In the genomic region with DNA sequence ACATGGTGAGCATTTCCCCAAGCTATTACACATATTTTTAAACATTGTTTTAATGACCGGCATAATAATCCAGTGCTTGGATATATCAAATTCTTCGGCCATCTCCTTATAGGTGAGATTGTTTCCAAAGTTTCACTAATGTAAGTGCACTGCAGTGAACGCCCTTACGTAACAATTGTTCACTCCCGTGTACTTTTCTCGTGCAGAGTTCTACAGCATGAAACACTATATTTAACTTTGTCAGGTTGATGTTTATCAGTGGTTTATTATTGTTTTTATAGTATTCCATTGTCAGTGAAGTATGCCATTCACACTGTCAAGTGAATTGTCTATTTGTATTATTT, we compare ENCODE assay signal across 8 cellular contexts. TPM values are rescaled to one million over a fixed set of nuclear protein-coding genes. Genes with fewer than 3 reads are reported as not detected.
A peak's percentile ranks its signal among the peaks of the same experiment; 100 is the strongest.
DNase-seq lines count a peak whose midpoint lies in the region; ATAC-seq, FAIRE-seq and TF ChIP-seq lines count a peak whose summit lies in the region.

No MANE protein-coding gene starts in this region.

- peaks cover 7% of the 10 kb centered on the region for H3K27me3 Mint-ChIP-seq in activated naive CD4-positive, alpha-beta T cell treated with anti-CD3 and anti-CD28 coated beads, Interleukin-2, amount 10 ng/mL, durations not matched to agents 7 days and 5 days

- no peaks in the 10 kb centered on the region for H3K9me3 Mint-ChIP-seq in activated naive CD4-positive, alpha-beta T cell treated with anti-CD3 and anti-CD28 coated beads, Interleukin-2, amount 10 ng/mL, durations not matched to agents 7 days and 5 days

- DNase-seq in activated naive CD4-positive, alpha-beta T cell treated with anti-CD3 and anti-CD28 coated beads, Interleukin-2, amount 10 ng/mL, durations not matched to agents 7 days and 5 days = no peak
- DNase-seq in activated naive CD4-positive, alpha-beta T cell treated with Interleukin-2 at 50 U/mL for 16 hours = no peak
- DNase-seq in ascending aorta (ENCODE audit: low spot score in 2 of 2) = no peak
- no peak for DNase-seq in right lobe of liver
- no peak for DNase-seq in tibial artery
- DNase-seq in Ammon's horn (ENCODE audit: low spot score) = no peak
- DNase-seq in GM19239 (ENCODE audit: insufficient read length, low spot score) = no peak
- DNase-seq in activated CD4-positive, alpha-beta T cell treated with anti-CD3 and anti-CD28 coated beads for 48 hours = no peak

- H3K4me3 Mint-ChIP-seq in activated naive CD4-positive, alpha-beta T cell treated with anti-CD3 and anti-CD28 coated beads, Interleukin-2, amount 10 ng/mL, durations not matched to agents 7 days and 5 days = peak overlapping the region; percentile 90

- H3K4me1 ChIP-seq in ascending aorta (peaks cover 6 to 18% of the 10 kb centered on the region in 2 donors), right lobe of liver (peaks cover 0 to 23% (median 11%) of the 10 kb centered on the region in 4 donors), tibial artery (peaks cover 0 to 32% (median 25%) of the 10 kb centered on the region in 4 donors)

- no peak for TF ChIP-seq POLR2A in right lobe of liver (IDR thresholded peaks at IDR 0.05)

- H3K27ac Mint-ChIP-seq in activated naive CD4-positive, alpha-beta T cell treated with anti-CD3 and anti-CD28 coated beads, Interleukin-2, amount 10 ng/mL, durations not matched to agents 7 days and 5 days = peak overlapping the region; percentile 97

- no peak for FAIRE-seq in GM19239 (lab: Jason Lieb, UNC)

- H3K27me3 ChIP-seq in ascending aorta = no peaks in the 10 kb centered on the region
- no peaks in the 10 kb centered on the region for H3K27me3 ChIP-seq in right lobe of liver
- H3K27me3 ChIP-seq in tibial artery = no peaks in the 10 kb centered on the region

- H3K27ac ChIP-seq in ascending aorta (peak overlapping the region; percentile 67 to 96), right lobe of liver (peak overlapping the region; percentile 81 to 87 (median 85)), tibial artery (peak overlapping the region; percentile 86 to 98)

- CTCF ChIA-PET in activated naive CD4-positive, alpha-beta T cell treated with anti-CD3 and anti-CD28 coated beads, Interleukin-2, amount 10 ng/mL, durations not matched to agents 7 days and 5 days (lab: Charles Lee) = interaction anchor here (0.7 to 2.4 kb wide), 3 partner anchors 9 to 85 kb away, joined by 3 to 9 read pairs (median 3); a partner anchor contains a TSS

- TF ChIP-seq CTCF in ascending aorta (IDR thresholded peaks at IDR 0.05) = no peak
- no peak for TF ChIP-seq CTCF in right lobe of liver (IDR thresholded peaks at IDR 0.05)
- no peak for TF ChIP-seq CTCF in tibial artery (IDR thresholded peaks at IDR 0.05)

- H3K9me3 ChIP-seq in ascending aorta (no peaks in the 10 kb centered on the region), right lobe of liver (no peaks in the 10 kb centered on the region), tibial artery (no peaks in the 10 kb centered on the region)

- peaks cover 49% of the 10 kb centered on the region for H3K4me1 Mint-ChIP-seq in activated naive CD4-positive, alpha-beta T cell treated with anti-CD3 and anti-CD28 coated beads, Interleukin-2, amount 10 ng/mL, durations not matched to agents 7 days and 5 days

- WGBS in right lobe of liver (ENCODE audit: insufficient coverage, low coverage, low lambda C conversion rate, missing lambda C conversion rate) = 7% methylated on average over 6 of the region's 6 CpGs

- no peak for ATAC-seq in right lobe of liver

- H3K36me3 ChIP-seq in ascending aorta = peaks cover 11 to 12% of the 10 kb centered on the region in 2 donors
- H3K36me3 ChIP-seq in right lobe of liver = peaks cover 0 to 11% (median 3%) of the 10 kb centered on the region in 4 donors
- H3K36me3 ChIP-seq in tibial artery = peaks cover 8 to 27% (median 17%) of the 10 kb centered on the region in 3 donors

- peak overlapping the region; percentile 50 to 61 for H3K4me3 ChIP-seq in ascending aorta
- peak overlapping the region; percentile 50 to 69 (median 63) for H3K4me3 ChIP-seq in right lobe of liver
- H3K4me3 ChIP-seq in tibial artery = peak overlapping the region; percentile 69 to 71

- peaks cover 12% of the 10 kb centered on the region for H3K36me3 Mint-ChIP-seq in activated naive CD4-positive, alpha-beta T cell treated with anti-CD3 and anti-CD28 coated beads, Interleukin-2, amount 10 ng/mL, durations not matched to agents 7 days and 5 days

- intact Hi-C loops in ascending aorta (cut with DNase I) = loop anchor here (1.0 to 10.0 kb wide), 4 partner anchors 8 to 1696 kb away; a partner anchor contains a TSS
- intact Hi-C loops in right lobe of liver (cut with DNase I) = no loop called here
- intact Hi-C loops in tibial artery (cut with DNase I; ENCODE audit: low total_unique reads) = loop anchor here (10.0 kb wide), 1 partner anchor 214 kb away; no protein-coding TSS in a partner anchor

RNA-seq across cellular contexts. Expression of a gene that starts 3.4 kb away (rescaled TPM):
- total RNA-seq in ascending aorta (54.8 TPM), right lobe of liver (1 to 10 TPM; 3.5 to 9.6 (median 6.1) TPM)

RNA-seq across cellular contexts. Expression of a gene that starts 7.9 kb away (rescaled TPM):
- total RNA-seq in ascending aorta (50.0 TPM), right lobe of liver (10 to 100 TPM in 2 of 6 experiments, 1 to 10 TPM in 4; 3.8 to 11.2 (median 6.1) TPM)

Comparison
In these comparisons a context has a peak if more than half of its experiments do, and no peak if none do; other contexts are left out.
1. intact Hi-C loops: an anchor here in ascending aorta (1.0 to 10.0 kb wide) and tibial artery (10.0 kb wide); none called in right lobe of liver.